Comparison of ENCODE assay signal across 22 cellular contexts in genomic region chr2:14750433-14750832, GRCh38.
"Had no signal": no experiment of that assay in that cellular context is flagged by ENCODE, and none has a peak within 500 bp of the region (broad histone marks: within the 10 kb centered on the region; RNA-seq: fewer than 3 reads in every experiment).

No MANE protein-coding gene starts in this region.

- H3K27ac ChIP-seq: left lung, lower lobe of right lung, ovary, right atrium auricular region, right lobe of liver, skin epidermis, suprapubic skin, tibial nerve, uterus had no signal

- H3K9me3 ChIP-seq: lower lobe of right lung, ovary, right atrium auricular region, right lobe of liver, suprapubic skin, tibial nerve, uterus had no signal

- H3K36me3 ChIP-seq: left lung, lower lobe of right lung, ovary, right atrium auricular region, right lobe of liver, suprapubic skin, tibial nerve, uterus had no signal

- H3K27me3 ChIP-seq: left lung, ovary, right atrium auricular region, right lobe of liver, suprapubic skin, tibial nerve, uterus had no signal

- H3K4me3 ChIP-seq: left lung, lower lobe of right lung, ovary, right atrium auricular region, right lobe of liver, skin epidermis, suprapubic skin, tibial nerve, uterus had no signal

- DNase-seq: hypothalamus; immature natural killer cell; kidney; left colon; left lung; lower lobe of right lung; mesenchymal stem cell; naive thymus-derived CD4-positive, alpha-beta T cell; ovary; right lobe of liver; stimulated activated CD4-positive, alpha-beta T cell treated with anti-CD3 and anti-CD28 coated beads, Interleukin-12 subunit alpha, Interleukin-12 subunit beta, amount 100 ng/mL, for 4 hours; stimulated activated CD4-positive, alpha-beta T cell treated with anti-CD3 and anti-CD28 coated beads, Interleukin-15, amount 100 ng/mL, for 24 hours; stimulated activated CD4-positive, alpha-beta T cell treated with anti-CD3 and anti-CD28 coated beads, Interleukin-2, amount 100 ng/mL, for 24 hours; stimulated activated CD4-positive, alpha-beta T cell treated with anti-CD3 and anti-CD28 coated beads, Interleukin-4, amount 100 ng/mL, for 24 hours; stimulated activated naive CD4-positive, alpha-beta T cell; uterus had no signal

- ATAC-seq: left colon; left lung; lower lobe of right lung; naive thymus-derived CD4-positive, alpha-beta T cell; natural killer cell treated with Interleukin-12 subunit alpha and Interleukin-12 subunit beta and Interleukin-15 and Interleukin-18, amount 100 ng/mL, for 72 hours; right lobe of liver; stimulated activated effector memory CD8-positive, alpha-beta T cell treated with anti-CD3 and anti-CD28 coated beads, Interleukin-12 subunit alpha, Interleukin-12 subunit beta, amount 100 ng/mL, for 72 hours had no signal

- H3K4me1 ChIP-seq: left lung, lower lobe of right lung, right atrium auricular region, right lobe of liver, suprapubic skin, tibial nerve, uterus had no signal
